8 cellular contexts compared by ENCODE assay signal in genomic region chr7:101817930-101818698, GRCh38. TPM values are rescaled to one million over a fixed set of nuclear protein-coding genes. Genes with fewer than 3 reads are reported as not detected.
DNase-seq lines count a peak whose midpoint lies in the region; ATAC-seq, FAIRE-seq and TF ChIP-seq lines count a peak whose summit lies in the region.

No MANE protein-coding gene starts in this region.

- intact Hi-C loops in activated T-helper 1 cell treated with anti-CD3 and anti-CD28 coated beads, Interleukin-12 subunit alpha, Interleukin-12 subunit beta, Interleukin-2, Interleukin-4 antibody, amounts not matched to agents 30 ng/mL and 10 ng/mL and 1 ng/mL, durations not matched to agents 14 hours and 24 hours and 36 hours (cut with micrococcal nuclease) = loop anchor here (5.0 kb wide), 1 partner anchor 216 kb away; no protein-coding TSS in a partner anchor

- no peak for TF ChIP-seq POLR2A in GM12892 (IDR thresholded peaks at IDR 0.05; ENCODE audit: low read depth, low read length)

- H3K4me1 Mint-ChIP-seq in T-helper 2 cell treated with Interferon-gamma antibody and Interleukin-4, amounts not matched to agents 5 μg/mL and 100 μg/mL, for 36 hours (ENCODE audit: low read depth) = peaks cover 12% of the 10 kb centered on the region
- peaks cover 17% of the 10 kb centered on the region for H3K4me1 Mint-ChIP-seq in activated T-helper 1 cell treated with anti-CD3 and anti-CD28 coated beads, Interleukin-12 subunit alpha, Interleukin-12 subunit beta, Interleukin-2, Interleukin-4 antibody, amounts not matched to agents 30 ng/mL and 10 ng/mL and 1 ng/mL, durations not matched to agents 14 hours and 24 hours and 36 hours (ENCODE audit: low read depth)

- no peak for DNase-seq in T-helper 2 cell treated with Interferon-gamma antibody and Interleukin-4, amounts not matched to agents 5 μg/mL and 100 μg/mL, for 36 hours (ENCODE audit: low spot score)
- DNase-seq in T-helper 2 cell (no peak), GM12892 (ENCODE audit: insufficient read length) (no peak), SIG-M5 (lab: John Stamatoyannopoulos, UW) (no peak)
- DNase-seq in activated T-helper 1 cell treated with anti-CD3 and anti-CD28 coated beads, Interleukin-12 subunit alpha, Interleukin-12 subunit beta, Interleukin-2, Interleukin-4 antibody, amounts not matched to agents 30 ng/mL and 10 ng/mL and 1 ng/mL, durations not matched to agents 14 hours and 24 hours and 36 hours (ENCODE audit: low spot score) = no peak

- peak overlapping the region; percentile 37 for H3K27ac ChIP-seq in stomach smooth muscle (ENCODE audit: low read length)

- H3K9ac ChIP-seq in stomach smooth muscle (ENCODE audit: low read length in 2 of 2) = peak overlapping the region in 1 of 2 donors; percentile 51

- H3K36me3 ChIP-seq in stomach smooth muscle (ENCODE audit: control insufficient read depth in 2 of 2, insufficient read depth in 2 of 2, low read length in 2 of 2) = no peaks in the 10 kb centered on the region

- peaks cover 19% of the 10 kb centered on the region for H3K27me3 Mint-ChIP-seq in T-helper 2 cell treated with Interferon-gamma antibody and Interleukin-4, amounts not matched to agents 5 μg/mL and 100 μg/mL, for 36 hours (ENCODE audit: low read depth)
- peaks cover 26% of the 10 kb centered on the region for H3K27me3 Mint-ChIP-seq in activated T-helper 1 cell treated with anti-CD3 and anti-CD28 coated beads, Interleukin-12 subunit alpha, Interleukin-12 subunit beta, Interleukin-2, Interleukin-4 antibody, amounts not matched to agents 30 ng/mL and 10 ng/mL and 1 ng/mL, durations not matched to agents 14 hours and 24 hours and 36 hours (ENCODE audit: insufficient read depth)

- H3K9me3 ChIP-seq in iPS-18c (ENCODE audit: control insufficient read depth, insufficient read depth, low read length) (no peaks in the 10 kb centered on the region), stomach smooth muscle (ENCODE audit: control insufficient read depth in 2 of 2, low read length in 2 of 2) (no peaks in the 10 kb centered on the region)

- peak overlapping the region; percentile 63 for H3K4me3 Mint-ChIP-seq in T-helper 2 cell treated with Interferon-gamma antibody and Interleukin-4, amounts not matched to agents 5 μg/mL and 100 μg/mL, for 36 hours
- peak overlapping the region; percentile 77 for H3K4me3 Mint-ChIP-seq in activated T-helper 1 cell treated with anti-CD3 and anti-CD28 coated beads, Interleukin-12 subunit alpha, Interleukin-12 subunit beta, Interleukin-2, Interleukin-4 antibody, amounts not matched to agents 30 ng/mL and 10 ng/mL and 1 ng/mL, durations not matched to agents 14 hours and 24 hours and 36 hours

- H3K4me1 ChIP-seq in stomach smooth muscle (ENCODE audit: control insufficient read depth, insufficient read depth, low read length) = peaks cover 24% of the 10 kb centered on the region

- H3K4me3 ChIP-seq in iPS-18c (ENCODE audit: insufficient read depth, low read depth, low read length) = peak overlapping the region; percentile 67
- peak overlapping the region; percentile 67 to 74 for H3K4me3 ChIP-seq in stomach smooth muscle (ENCODE audit: low read length in 2 of 2)

- FAIRE-seq in GM12892 (lab: Jason Lieb, UNC) = no peak

- no peaks in the 10 kb centered on the region for H3K27me3 ChIP-seq in stomach smooth muscle (ENCODE audit: control insufficient read depth in 1 of 2, insufficient read depth in 2 of 2, low read length in 2 of 2)

- peaks cover 12% of the 10 kb centered on the region for H3K36me3 Mint-ChIP-seq in T-helper 2 cell treated with Interferon-gamma antibody and Interleukin-4, amounts not matched to agents 5 μg/mL and 100 μg/mL, for 36 hours (ENCODE audit: low read depth)
- peaks cover 4% of the 10 kb centered on the region for H3K36me3 Mint-ChIP-seq in activated T-helper 1 cell treated with anti-CD3 and anti-CD28 coated beads, Interleukin-12 subunit alpha, Interleukin-12 subunit beta, Interleukin-2, Interleukin-4 antibody, amounts not matched to agents 30 ng/mL and 10 ng/mL and 1 ng/mL, durations not matched to agents 14 hours and 24 hours and 36 hours (ENCODE audit: low read depth)

- ATAC-seq in HG02610 (IDR thresholded peaks at IDR 0.05; ENCODE audit: unreplicated experiment) = no peak

- H3K27ac Mint-ChIP-seq in T-helper 2 cell treated with Interferon-gamma antibody and Interleukin-4, amounts not matched to agents 5 μg/mL and 100 μg/mL, for 36 hours = no peak overlapping the region
- peak overlapping the region; percentile 40 for H3K27ac Mint-ChIP-seq in activated T-helper 1 cell treated with anti-CD3 and anti-CD28 coated beads, Interleukin-12 subunit alpha, Interleukin-12 subunit beta, Interleukin-2, Interleukin-4 antibody, amounts not matched to agents 30 ng/mL and 10 ng/mL and 1 ng/mL, durations not matched to agents 14 hours and 24 hours and 36 hours

- no peaks in the 10 kb centered on the region for H3K9me3 Mint-ChIP-seq in T-helper 2 cell treated with Interferon-gamma antibody and Interleukin-4, amounts not matched to agents 5 μg/mL and 100 μg/mL, for 36 hours
- no peaks in the 10 kb centered on the region for H3K9me3 Mint-ChIP-seq in activated T-helper 1 cell treated with anti-CD3 and anti-CD28 coated beads, Interleukin-12 subunit alpha, Interleukin-12 subunit beta, Interleukin-2, Interleukin-4 antibody, amounts not matched to agents 30 ng/mL and 10 ng/mL and 1 ng/mL, durations not matched to agents 14 hours and 24 hours and 36 hours

RNA-seq across cellular contexts. Expression of gene CUX1, which starts 0.7 kb away (rescaled TPM):
- 26.1 and 26.9 TPM in 2 replicates for total RNA-seq in activated T-helper 1 cell treated with anti-CD3 and anti-CD28 coated beads, Interleukin-12 subunit alpha, Interleukin-12 subunit beta, Interleukin-2, Interleukin-4 antibody, amounts not matched to agents 30 ng/mL and 10 ng/mL and 1 ng/mL, durations not matched to agents 14 hours and 24 hours and 36 hours
- 15.0 TPM for polyA plus RNA-seq in GM12892 (2012; ENCODE audit: missing spikeins)
